ENCODE assay signal across 13 cellular contexts in the genomic region with DNA sequence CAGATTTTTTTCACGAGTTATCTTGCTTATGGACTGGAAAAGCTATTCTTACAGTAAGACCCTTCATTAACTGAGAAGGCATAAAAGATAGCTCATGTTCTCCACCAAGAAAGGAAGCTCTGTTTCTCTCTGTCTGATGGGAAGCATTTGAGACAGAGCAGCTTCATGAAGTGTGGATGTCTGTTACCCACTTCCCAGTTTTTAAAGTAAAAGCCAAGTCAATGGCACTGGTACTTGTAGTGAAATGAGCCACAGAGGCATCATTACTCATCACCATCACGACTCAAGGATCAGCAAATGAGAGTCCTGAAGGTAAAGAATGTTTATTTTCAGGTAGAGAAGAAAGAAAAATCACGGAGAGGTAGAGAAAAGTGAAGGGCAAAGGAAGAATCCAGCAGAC.
DNase-seq lines count a peak whose midpoint lies in the region; ATAC-seq, FAIRE-seq and TF ChIP-seq lines count a peak whose summit lies in the region.
"Had no signal": no experiment of that assay in that cellular context is flagged by ENCODE, and none has a peak within 500 bp of the region (broad histone marks: within the 10 kb centered on the region; RNA-seq: fewer than 3 reads in every experiment).

No MANE protein-coding gene starts in this region.

- no peaks in the 10 kb centered on the region for H3K9me3 ChIP-seq in HepG2 (ENCODE audit: low read length)
- H3K9me3 ChIP-seq in right lobe of liver, result no peaks in the 10 kb centered on the region
- H3K9me3 ChIP-seq: heart left ventricle had no signal

- no peak for TF ChIP-seq POLR2A in HepG2 (IDR thresholded peaks at IDR 0.05; ENCODE audit: insufficient read depth in 1 of 2, low read depth in 2 of 2, low read length in 2 of 2)
- no peak for TF ChIP-seq POLR2A in right lobe of liver (IDR thresholded peaks at IDR 0.05)

- POLR2A ChIA-PET in HepG2 (lab: Yijun Ruan, JAX), result no interaction called here

- H3K4me2 ChIP-seq in HepG2 (ENCODE audit: low read depth, low read length) (no peak overlapping the region), GM23338 (no peak overlapping the region)

- H3K4me3 ChIP-seq in HepG2 (replicated peaks in 1 of 3; ENCODE audit: insufficient read depth in 1 of 3, low read depth in 2 of 3, low read length in 3 of 3) (no peak overlapping the region), right lobe of liver (no peak overlapping the region), GM23338 (no peak overlapping the region)
- H3K4me3 ChIP-seq: heart left ventricle had no signal

- ATAC-seq in HepG2 (no peak), right lobe of liver (no peak), GM23338 (no peak)

- H3K9me2 ChIP-seq in GM23338 (ENCODE audit: insufficient read depth), result peaks cover 7% of the 10 kb centered on the region; the same call in 1 of the 2 replicates

- no peaks in the 10 kb centered on the region for H3K36me3 ChIP-seq in HepG2 (replicated peaks in 1 of 2; ENCODE audit: control insufficient read depth in 1 of 2, insufficient read depth in 2 of 2, low read length in 2 of 2)
- no peaks in the 10 kb centered on the region for H3K36me3 ChIP-seq in right lobe of liver
- H3K36me3 ChIP-seq in GM23338 (ENCODE audit: insufficient read depth), result no peaks in the 10 kb centered on the region
- H3K36me3 ChIP-seq: heart left ventricle had no signal

- H2AFZ ChIP-seq in HepG2 (ENCODE audit: low read length) (no peak overlapping the region), GM23338 (no peak overlapping the region)

- H3K27me3 Mint-ChIP-seq in nephron (ENCODE audit: low read depth), result no peaks in the 10 kb centered on the region
- no peaks in the 10 kb centered on the region for H3K27me3 Mint-ChIP-seq in GM23338 (ENCODE audit: insufficient read depth, low read depth, poor library complexity)
- H3K27me3 Mint-ChIP-seq: activated CD4-positive, alpha-beta T cell treated with anti-CD3 and anti-CD28 coated beads, Interleukin-2, amount 10 ng/mL, durations not matched to agents 7 days and 5 days had no signal

- H3K27ac ChIP-seq in HepG2 (ENCODE audit: extremely low read length, insufficient read depth, low read length), result no peak overlapping the region
- no peak overlapping the region for H3K27ac ChIP-seq in right lobe of liver
- H3K27ac ChIP-seq in cingulate gyrus (ENCODE audit: low read depth, low read length), result peak overlapping the region; percentile 50
- no peak overlapping the region for H3K27ac ChIP-seq in GM23338 (ENCODE audit: low read depth)

- no peaks in the 10 kb centered on the region for H3F3A ChIP-seq in GM23338 (replicated peaks; ENCODE audit: low read depth)

- no peak overlapping the region for H3K9ac ChIP-seq in HepG2 (ENCODE audit: insufficient read depth, low read depth, low read length)

- no peak for TF ChIP-seq CTCF in HepG2 (CRISPR knock-in tag; IDR thresholded peaks at IDR 0.05)
- no peak for TF ChIP-seq CTCF in right lobe of liver (IDR thresholded peaks at IDR 0.05)
- no peak for TF ChIP-seq CTCF in nephron (IDR thresholded peaks at IDR 0.05; ENCODE audit: unreplicated experiment in 3 of 3)
- no peak for TF ChIP-seq CTCF in GM23338 (conservative IDR thresholded peaks at IDR 0.05; ENCODE audit: low read depth in 2 of 2)

- 87% methylated on average over 3 of the region's 3 CpGs for WGBS in HepG2 (ENCODE audit: low lambda C conversion rate)
- 71% methylated on average over 3 of the region's 3 CpGs for WGBS in right lobe of liver (ENCODE audit: insufficient coverage, low coverage, low lambda C conversion rate, missing lambda C conversion rate)

- intact Hi-C loops in HepG2 (cut with micrococcal nuclease; ENCODE audit: unreplicated experiment) (no loop called here), right lobe of liver (cut with DNase I) (no loop called here)

- H4K20me1 ChIP-seq in HepG2 (ENCODE audit: insufficient read depth, low read length) (no peaks in the 10 kb centered on the region), GM23338 (replicated peaks; ENCODE audit: insufficient read depth) (no peaks in the 10 kb centered on the region)

- CTCF ChIA-PET in HepG2 (lab: Yijun Ruan, JAX; ENCODE audit: low intra/inter-chr PET ratio, low total read pairs), result no interaction called here

- H3K4me1 Mint-ChIP-seq in nephron (peaks cover 77% of the 10 kb centered on the region), GM23338 (peaks cover 25% of the 10 kb centered on the region)
- H3K4me1 Mint-ChIP-seq: activated CD4-positive, alpha-beta T cell treated with anti-CD3 and anti-CD28 coated beads, Interleukin-2, amount 10 ng/mL, durations not matched to agents 7 days and 5 days had no signal

- H3K4me3 Mint-ChIP-seq in nephron (no peak overlapping the region), GM23338 (no peak overlapping the region)
- H3K4me3 Mint-ChIP-seq: activated CD4-positive, alpha-beta T cell treated with anti-CD3 and anti-CD28 coated beads, Interleukin-2, amount 10 ng/mL, durations not matched to agents 7 days and 5 days had no signal

- in situ Hi-C loops in HepG2 (cut with HindIII; ENCODE audit: extremely low pct_ligation_motif_present, low pct_unique_long_range_greater_than_20kb), result no loop called here

- FAIRE-seq in HepG2 (lab: Jason Lieb, UNC), result peak; percentile 8

- H3K79me2 ChIP-seq in HepG2 (ENCODE audit: insufficient read depth, low read length), result no peaks in the 10 kb centered on the region
- H3K79me2 ChIP-seq in GM23338 (replicated peaks; ENCODE audit: insufficient read depth), result no peaks in the 10 kb centered on the region

- no TSS peak for BruUV-seq in HepG2 (replicated peaks; lab: Mats Ljungman, UMichigan)

- peak overlapping the region; percentile 93 to 98 (median 97) for H3K27ac Mint-ChIP-seq in nephron
- no peak overlapping the region for H3K27ac Mint-ChIP-seq in GM23338
- H3K27ac Mint-ChIP-seq: activated CD4-positive, alpha-beta T cell treated with anti-CD3 and anti-CD28 coated beads, Interleukin-2, amount 10 ng/mL, durations not matched to agents 7 days and 5 days had no signal

- peaks cover 24% of the 10 kb centered on the region for H3K4me1 ChIP-seq in HepG2 (ENCODE audit: insufficient read depth, low read length)
- peaks cover 0 to 28% (median 5%) of the 10 kb centered on the region in 4 donors for H3K4me1 ChIP-seq in right lobe of liver
- peaks cover 12% of the 10 kb centered on the region; the same call in 1 of the 2 replicates for H3K4me1 ChIP-seq in GM23338 (ENCODE audit: insufficient read depth)

- DNase-seq in HepG2 (ENCODE audit: low spot score) (no peak), right lobe of liver (no peak), GOT3 (lab: John Stamatoyannopoulos, UW) (no peak), NCI-H1048 (lab: John Stamatoyannopoulos, UW) (no peak), NCI-H2107 treated with DMSO at 0.1 percent for 48 hours (lab: John Stamatoyannopoulos, UW; ENCODE audit: unreplicated experiment) (no peak), GM23338 (ENCODE audit: low spot score) (no peak)
- DNase-seq: activated CD4-positive, alpha-beta T cell treated with anti-CD3 and anti-CD28 coated beads, Interleukin-2, amount 10 ng/mL, durations not matched to agents 7 days and 5 days; activated naive CD4-positive, alpha-beta T cell; KG1; NCI-H446 treated with DMSO at 0.1 percent for 48 hours had no signal

- no peak for TF ChIP-seq RAD21 in HepG2 (CRISPR knock-in tag; IDR thresholded peaks at IDR 0.05)

- H3K36me3 Mint-ChIP-seq in nephron (ENCODE audit: low read depth), result no peaks in the 10 kb centered on the region
- H3K36me3 Mint-ChIP-seq in GM23338 (ENCODE audit: low read depth), result no peaks in the 10 kb centered on the region

- no peak for TF ChIP-seq EP300 in HepG2 (IDR thresholded peaks at IDR 0.05; ENCODE audit: low read depth in 2 of 2, low read length in 2 of 2)
- TF ChIP-seq EP300 in HepG2 (CRISPR knock-in tag; IDR thresholded peaks at IDR 0.05; ENCODE audit: borderline replicate concordance), result no peak

- H3K9me3 Mint-ChIP-seq in nephron (no peaks in the 10 kb centered on the region), GM23338 (no peaks in the 10 kb centered on the region)
- H3K9me3 Mint-ChIP-seq: activated CD4-positive, alpha-beta T cell treated with anti-CD3 and anti-CD28 coated beads, Interleukin-2, amount 10 ng/mL, durations not matched to agents 7 days and 5 days had no signal

- H3K27me3 ChIP-seq in HepG2 (ENCODE audit: control insufficient read depth in 1 of 2, insufficient read depth in 2 of 2, low read length in 2 of 2), result no peaks in the 10 kb centered on the region
- H3K27me3 ChIP-seq in right lobe of liver, result no peaks in the 10 kb centered on the region
- H3K27me3 ChIP-seq in GM23338 (ENCODE audit: insufficient read depth), result no peaks in the 10 kb centered on the region
- H3K27me3 ChIP-seq: heart left ventricle had no signal

TF ChIP-seq in HepG2, 621 proteins besides CTCF, POLR2A, EP300 and RAD21 (continues in another document):
- no peak for TF ChIP-seq ZNF550 (CRISPR knock-in tag; IDR thresholded peaks at IDR 0.05; ENCODE audit: borderline replicate concordance)
- no peak for TF ChIP-seq SMAD1 (CRISPR knock-in tag; IDR thresholded peaks at IDR 0.05; ENCODE audit: borderline replicate concordance, low read depth)
- TF ChIP-seq ZNF615 (CRISPR knock-in tag; IDR thresholded peaks at IDR 0.05; ENCODE audit: borderline replicate concordance), result no peak
- no peak for TF ChIP-seq HNRNPK (IDR thresholded peaks at IDR 0.05; ENCODE audit: low read depth, low read length, poor library complexity, severe bottlenecking)
- no peak for TF ChIP-seq SMARCC2 (IDR thresholded peaks at IDR 0.05)
- no peak for TF ChIP-seq JUN (CRISPR knock-in tag; IDR thresholded peaks at IDR 0.05)
- TF ChIP-seq YEATS4 (CRISPR knock-in tag; IDR thresholded peaks at IDR 0.05; ENCODE audit: borderline replicate concordance), result no peak
